In genomic region chr11:112227002-112227401, GRCh38 we compare ENCODE assay signal across 9 cellular contexts. TPM values are rescaled to one million over a fixed set of nuclear protein-coding genes. Genes with fewer than 3 reads are reported as not detected.
A peak's percentile ranks its signal among the peaks of the same experiment; 100 is the strongest.
DNase-seq lines count a peak whose midpoint lies in the region; ATAC-seq, FAIRE-seq and TF ChIP-seq lines count a peak whose summit lies in the region.
"Had no signal": no experiment of that assay in that cellular context is flagged by ENCODE, and none has a peak within 500 bp of the region (broad histone marks: within the 10 kb centered on the region; RNA-seq: fewer than 3 reads in every experiment).

No MANE protein-coding gene starts in this region.

- no peaks in the 10 kb centered on the region for H3K9me1 ChIP-seq in K562 (ENCODE audit: control insufficient read depth, insufficient read depth, low read length)

- no peak for TF ChIP-seq RAD21 in K562 (CRISPR knock-in tag; conservative IDR thresholded peaks at IDR 0.05 in 1 of 2, IDR thresholded peaks at IDR 0.05 in 1 of 2)

- ATAC-seq in CD8-positive, alpha-beta T cell, result no peak
- ATAC-seq in K562, result peak; percentile 37
- ATAC-seq in GM18511 (IDR thresholded peaks at IDR 0.05; ENCODE audit: unreplicated experiment), result no peak
- ATAC-seq in GM19455 (IDR thresholded peaks at IDR 0.05; ENCODE audit: unreplicated experiment), result no peak

- H4K20me1 ChIP-seq in K562 (replicated peaks; ENCODE audit: control insufficient read depth, insufficient read depth, low read length), result no peaks in the 10 kb centered on the region

- H3K4me1 Mint-ChIP-seq in CD8-positive, alpha-beta T cell (ENCODE audit: low read depth), result peaks cover 32% of the 10 kb centered on the region

- H3K27ac Mint-ChIP-seq in CD8-positive, alpha-beta T cell, result peak overlapping the region; percentile 99

- WGBS in K562 (ENCODE audit: insufficient coverage, low coverage, missing lambda C conversion rate), result 2% methylated on average over 11 of the region's 12 CpGs
- WGBS in testis, 2 donors, result 2% methylated on average over 12 of the region's 12 CpGs

- peak overlapping the region; percentile 99 for H2AFZ ChIP-seq in K562 (ENCODE audit: low read depth, low read length)

- no TSS peak for BruUV-seq in K562 (replicated peaks; lab: Mats Ljungman, UMichigan)

- no peak for FAIRE-seq in K562 (lab: Jason Lieb, UNC)

- peaks cover 10% of the 10 kb centered on the region for H3K36me3 ChIP-seq in CD8-positive, alpha-beta T cell (ENCODE audit: insufficient read depth, low read length)
- H3K36me3 ChIP-seq in K562 (ENCODE audit: control insufficient read depth, insufficient read depth, low read length) (peaks cover 34% of the 10 kb centered on the region), testis (ENCODE audit: low read depth, missing control alignments) (no peaks in the 10 kb centered on the region)

- TF ChIP-seq CTCF in CD8-positive, alpha-beta T cell (IDR thresholded peaks at IDR 0.05), result no peak
- TF ChIP-seq CTCF in K562 (IDR thresholded peaks at IDR 0.05 in 2 of 3, conservative IDR thresholded peaks at IDR 0.05 in 1 of 3; ENCODE audit: insufficient read depth in 2 of 3, low read depth in 1 of 3, low read length in 3 of 3) (0 out of 6 replicates have a peak, but pooled peaks of 1 of the 3 experiments have one; percentile 4), testis (IDR thresholded peaks at IDR 0.05) (no peak)

- intact Hi-C loops in CD8-positive, alpha-beta T cell (cut with DNase I, micrococcal nuclease), result loop anchor here (2.0 to 10.0 kb wide), 12 partner anchors 64 to 1650 kb away; partner anchors contain the start of genes TTC12 (in 2 of the 2), USP28 (in 2 of the 2), ALG9 (in 1 of the 2) and CFAP68 (in 1 of the 2)
- intact Hi-C loops in K562 (cut with micrococcal nuclease), result no loop called here
- intact Hi-C loops in testis (cut with DNase I; ENCODE audit: low total_unique reads), result no loop called here

- H3K27me3 Mint-ChIP-seq in CD8-positive, alpha-beta T cell (ENCODE audit: low read depth), result no peaks in the 10 kb centered on the region

- TF ChIP-seq EP300 in K562 (IDR thresholded peaks at IDR 0.05; ENCODE audit: low read length), result no peak

- H3K4me3 ChIP-seq in CD8-positive, alpha-beta T cell (ENCODE audit: low read depth, low read length), result peak overlapping the region; percentile 71
- H3K4me3 ChIP-seq in Jurkat, Clone E6-1 (ENCODE audit: low read length), result peak overlapping the region; percentile 73
- H3K4me3 ChIP-seq in K562 (peak overlapping the region; percentile 85), testis (peak overlapping the region; percentile 66 to 79)

- H3K27ac ChIP-seq in CD8-positive, alpha-beta T cell (ENCODE audit: low read depth, low read length), result peak overlapping the region; percentile 91
- H3K27ac ChIP-seq in K562 (ENCODE audit: extremely low read depth, low read depth, low read length) (peak overlapping the region; percentile 87), testis (peak overlapping the region; percentile 92 to 95)

- H3K36me3 Mint-ChIP-seq in CD8-positive, alpha-beta T cell, result peaks cover 40% of the 10 kb centered on the region

- H3K79me2 ChIP-seq in K562 (ENCODE audit: control insufficient read depth, insufficient read depth, low read length), result peaks cover 26% of the 10 kb centered on the region

- DNase-seq in CD8-positive, alpha-beta T cell, result no peak
- DNase-seq in Jurkat, Clone E6-1 (ENCODE audit: low read depth, low spot score), result no peak
- DNase-seq in K562 (ENCODE audit: extremely low read depth in 1 of 4, low spot score in 3 of 4), result peak; percentile 31 to 52 (median 43)
- DNase-seq in kidney tubule cell (ENCODE audit: low spot score), result peak; percentile 29
- no peak for DNase-seq in testis
- no peak for DNase-seq in NCI-H1417 (lab: John Stamatoyannopoulos, UW)

- H3K27me3 ChIP-seq in CD8-positive, alpha-beta T cell (ENCODE audit: insufficient read depth, low read length), result no peaks in the 10 kb centered on the region
- H3K27me3 ChIP-seq in K562 (ENCODE audit: control insufficient read depth in 2 of 2, insufficient read depth in 2 of 2, low read length in 2 of 2), result no peaks in the 10 kb centered on the region
- H3K27me3 ChIP-seq in testis, result no peaks in the 10 kb centered on the region

- no peaks in the 10 kb centered on the region for H3K9me3 Mint-ChIP-seq in CD8-positive, alpha-beta T cell

- POLR2A ChIA-PET in CD8-positive, alpha-beta T cell (lab: Charles Lee), result interaction anchor here (0.7 to 2.0 kb wide), 4 partner anchors 11 to 687 kb away, joined by 3 to 11 read pairs (median 4); no protein-coding TSS in a partner anchor
- POLR2A ChIA-PET in K562 (lab: Yijun Ruan, JAX), result interaction anchor here (0.6 to 1.1 kb wide), 4 partner anchors 10 to 63 kb away, joined by 3 to 4 read pairs (median 3); no protein-coding TSS in a partner anchor

- TF ChIP-seq POLR2A in K562 (conservative IDR thresholded peaks at IDR 0.05), result no peak
- TF ChIP-seq POLR2A in testis (IDR thresholded peaks at IDR 0.05), result no peak

- in situ Hi-C loops in K562 (cut with MboI), result loop anchor here (10.0 kb wide), 2 partner anchors 328 to 622 kb away; partner anchors contain the start of gene SIK2

- CTCF ChIA-PET in CD8-positive, alpha-beta T cell (lab: Charles Lee), result interaction anchor here (0.8 to 22.6 kb wide), 2 partner anchors 12 to 53 kb away, joined by 3 to 481 read pairs; no protein-coding TSS in a partner anchor
- CTCF ChIA-PET in K562 (lab: Yijun Ruan, JAX; ENCODE audit: low intra/inter-chr PET ratio), result interaction anchor here (1.5 kb wide), 1 partner anchor 52 kb away, joined by 3 read pairs; no protein-coding TSS in a partner anchor

- peaks cover 10% of the 10 kb centered on the region for H3K4me1 ChIP-seq in CD8-positive, alpha-beta T cell (ENCODE audit: insufficient read depth, low read length)
- peaks cover 5 to 8% of the 10 kb centered on the region in 2 experiments; a peak in 3 of 5 replicates for H3K4me1 ChIP-seq in K562 (replicated peaks in 1 of 2; ENCODE audit: control insufficient read depth in 2 of 2, insufficient read depth in 2 of 2, low read length in 2 of 2)
- peaks cover 7% of the 10 kb centered on the region for H3K4me1 ChIP-seq in testis

- peak overlapping the region; percentile 88 to 94 for H3K9ac ChIP-seq in K562 (ENCODE audit: insufficient read depth in 1 of 2, low read depth in 2 of 2, low read length in 2 of 2)

- H3K9me3 ChIP-seq in CD8-positive, alpha-beta T cell (ENCODE audit: low read length), result no peaks in the 10 kb centered on the region
- no peaks in the 10 kb centered on the region for H3K9me3 ChIP-seq in K562 (replicated peaks; ENCODE audit: control insufficient read depth, insufficient read depth, low read depth, low read length)
- no peaks in the 10 kb centered on the region for H3K9me3 ChIP-seq in testis

- H3K4me3 Mint-ChIP-seq in CD8-positive, alpha-beta T cell, result peak overlapping the region; percentile 95

- peak overlapping the region; percentile 91 for H3K4me2 ChIP-seq in K562 (ENCODE audit: insufficient read depth, low read length)

RNA-seq across cellular contexts. Expression of gene PTS, which starts 0.8 kb away (rescaled TPM):
- total RNA-seq in CD8-positive, alpha-beta T cell, result 10 to 100 TPM; 83.5 to 87.9 TPM
- polyA plus RNA-seq in Jurkat, Clone E6-1 (2012; ENCODE audit: insufficient read depth, insufficient read length), result 39.7 TPM
- 29.6 and 90.6 TPM in 2 replicates for total RNA-seq in K562 (2011; cell fraction: chromatin; rRNA removed; ENCODE audit: low replicate concordance)
- total RNA-seq in K562 (2011; cell fraction: nucleolus; rRNA removed), result 18.8 and 24.5 TPM in 2 replicates
- total RNA-seq in K562 (2011; cell fraction: nucleoplasm; rRNA removed), result 44.4 and 73.2 TPM in 2 replicates
- total RNA-seq in K562 (2014; rRNA removed) (36.5 and 41.1 TPM in 2 replicates), K562 (2014; rRNA removed; fragmentation: Illumina TruSeq; extraction: Trizol) (40.3 and 43.0 TPM in 2 replicates), K562 (2015; rRNA removed; fragmentation: Illumina TruSeq; extraction: Trizol) (28.8 and 31.6 TPM in 2 replicates), K562 (2021) (31.9 and 38.2 TPM in 2 replicates), testis (10 to 100 TPM; 30.1 to 33.9 TPM)
- polyA plus RNA-seq in K562 (2011; rRNA removed) (30.3 and 42.1 TPM in 2 replicates), K562 (2014; fragmentation: Illumina TruSeq; extraction: Trizol) (27.1 and 29.8 TPM in 2 replicates), K562 (2014; fragmentation: Nextera tagmentation; extraction: Ambion mirVana) (10 to 100 TPM; 70.4 to 72.7 TPM), K562 (2014; rRNA removed) (51.9 and 58.9 TPM in 2 replicates), testis (ENCODE audit: insufficient read depth, low read depth, low replicate concordance) (28.0 TPM)
- 11.6 and 22.2 TPM in 2 replicates for polyA plus RNA-seq in K562 (2011; cell fraction: cytosol; rRNA removed)
- 27.5 and 32.6 TPM in 2 replicates for polyA plus RNA-seq in K562 (2011; cell fraction: nucleus; rRNA removed)
- 18.6 and 33.9 TPM in 2 replicates for polyA plus RNA-seq in K562 (2012)
- 19.8 and 26.8 TPM in 2 replicates for polyA minus RNA-seq in K562 (2011; rRNA and poly(A)+ RNA removed)
- polyA minus RNA-seq in K562 (2011; cell fraction: cytosol; rRNA and poly(A)+ RNA removed), result 6.4 and 9.6 TPM in 2 replicates
- polyA minus RNA-seq in K562 (2011; cell fraction: nucleus; rRNA and poly(A)+ RNA removed), result 14.0 and 19.3 TPM in 2 replicates

RNA-seq across cellular contexts. Expression of gene PLET1, which starts 33.7 kb away (rescaled TPM):
- not detected for total RNA-seq in CD8-positive, alpha-beta T cell
- not detected for polyA plus RNA-seq in Jurkat, Clone E6-1 (2012; ENCODE audit: insufficient read depth, insufficient read length)
- not detected in 2 replicates for total RNA-seq in K562 (2011; cell fraction: chromatin; rRNA removed; ENCODE audit: low replicate concordance)
- total RNA-seq in K562 (2011; cell fraction: nucleolus; rRNA removed), result not detected in 2 replicates
- not detected in 2 replicates for total RNA-seq in K562 (2011; cell fraction: nucleoplasm; rRNA removed)
- total RNA-seq in K562 (2014; rRNA removed) (not detected in 2 replicates), K562 (2014; rRNA removed; fragmentation: Illumina TruSeq; extraction: Trizol) (not detected in 2 replicates), K562 (2015; rRNA removed; fragmentation: Illumina TruSeq; extraction: Trizol) (not detected in 2 replicates), K562 (2021) (not detected in 2 replicates), testis (not detected)
- polyA plus RNA-seq in K562 (2011; rRNA removed) (not detected in 2 replicates), K562 (2014; fragmentation: Illumina TruSeq; extraction: Trizol) (not detected in 2 replicates), K562 (2014; fragmentation: Nextera tagmentation; extraction: Ambion mirVana) (not detected), K562 (2014; rRNA removed) (not detected in 2 replicates), testis (ENCODE audit: insufficient read depth, low read depth, low replicate concordance) (not detected)
- not detected in 2 replicates for polyA plus RNA-seq in K562 (2011; cell fraction: cytosol; rRNA removed)
- polyA plus RNA-seq in K562 (2011; cell fraction: nucleus; rRNA removed), result not detected in 2 replicates
- polyA plus RNA-seq in K562 (2012), result not detected in 2 replicates
- not detected in 2 replicates for polyA minus RNA-seq in K562 (2011; rRNA and poly(A)+ RNA removed)
- polyA minus RNA-seq in K562 (2011; cell fraction: cytosol; rRNA and poly(A)+ RNA removed), result not detected in 2 replicates
- polyA minus RNA-seq in K562 (2011; cell fraction: nucleus; rRNA and poly(A)+ RNA removed), result not detected in 2 replicates
- total RNA-seq: subcutaneous adipose tissue had no signal

RNA-seq across cellular contexts. Expression of gene BCO2, which starts 51.7 kb away (rescaled TPM):
- total RNA-seq in CD8-positive, alpha-beta T cell, result under 1 TPM; 0.42 to 0.46 TPM
- polyA plus RNA-seq in Jurkat, Clone E6-1 (2012; ENCODE audit: insufficient read depth, insufficient read length), result 3.0 TPM
- total RNA-seq in K562 (2011; cell fraction: chromatin; rRNA removed; ENCODE audit: low replicate concordance), result 0.83 and 5.0 TPM in 2 replicates
- total RNA-seq in K562 (2011; cell fraction: nucleolus; rRNA removed), result 0.17 and 1.4 TPM in 2 replicates
- total RNA-seq in K562 (2011; cell fraction: nucleoplasm; rRNA removed), result 1.4 and 3.3 TPM in 2 replicates
- total RNA-seq in K562 (2014; rRNA removed), result 0.69 TPM in 1 of 2 replicates, not detected in the other
- 0.54 and 1.0 TPM in 2 replicates for total RNA-seq in K562 (2014; rRNA removed; fragmentation: Illumina TruSeq; extraction: Trizol)
- total RNA-seq in K562 (2015; rRNA removed; fragmentation: Illumina TruSeq; extraction: Trizol), result 0.91 and 1.4 TPM in 2 replicates
- 0.42 and 0.60 TPM in 2 replicates for total RNA-seq in K562 (2021)
- polyA plus RNA-seq in K562 (2011; rRNA removed), result 0.52 and 0.58 TPM in 2 replicates
- polyA plus RNA-seq in K562 (2011; cell fraction: cytosol; rRNA removed), result 0.09 and 0.15 TPM in 2 replicates
- 0.82 and 2.4 TPM in 2 replicates for polyA plus RNA-seq in K562 (2011; cell fraction: nucleus; rRNA removed)
- polyA plus RNA-seq in K562 (2012), result 0.18 and 1.1 TPM in 2 replicates
- 0.31 and 0.61 TPM in 2 replicates for polyA plus RNA-seq in K562 (2014; fragmentation: Illumina TruSeq; extraction: Trizol)
- polyA plus RNA-seq in K562 (2014; fragmentation: Nextera tagmentation; extraction: Ambion mirVana), result under 1 TPM; 0.21 to 0.24 TPM
- polyA plus RNA-seq in K562 (2014; rRNA removed), result 0.64 and 0.90 TPM in 2 replicates
- polyA minus RNA-seq in K562 (2011; rRNA and poly(A)+ RNA removed), result 0.35 and 2.0 TPM in 2 replicates
- not detected in 2 replicates for polyA minus RNA-seq in K562 (2011; cell fraction: cytosol; rRNA and poly(A)+ RNA removed)
- polyA minus RNA-seq in K562 (2011; cell fraction: nucleus; rRNA and poly(A)+ RNA removed), result 0.40 and 1.3 TPM in 2 replicates
- total RNA-seq in testis, result 10 to 100 TPM; 10.4 to 11.0 TPM
- polyA plus RNA-seq in testis (ENCODE audit: insufficient read depth, low read depth, low replicate concordance), result 10.2 TPM

RNA-seq across cellular contexts. Expression of gene TEX12, which starts 59.8 kb away (rescaled TPM):
- not detected for total RNA-seq in CD8-positive, alpha-beta T cell
- not detected for polyA plus RNA-seq in Jurkat, Clone E6-1 (2012; ENCODE audit: insufficient read depth, insufficient read length)
- 0.39 and 0.44 TPM in 2 replicates for total RNA-seq in K562 (2011; cell fraction: chromatin; rRNA removed; ENCODE audit: low replicate concordance)
- total RNA-seq in K562 (2011; cell fraction: nucleolus; rRNA removed), result 0.53 TPM in 1 of 2 replicates, not detected in the other
- total RNA-seq in K562 (2011; cell fraction: nucleoplasm; rRNA removed), result 0.37 TPM in 1 of 2 replicates, not detected in the other
- total RNA-seq in K562 (2014; rRNA removed) (0.65 TPM in 1 of 2 replicates, not detected in the other), K562 (2014; rRNA removed; fragmentation: Illumina TruSeq; extraction: Trizol) (0.73 and 1.0 TPM in 2 replicates), K562 (2015; rRNA removed; fragmentation: Illumina TruSeq; extraction: Trizol) (0.45 and 0.91 TPM in 2 replicates), K562 (2021) (0.31 and 0.62 TPM in 2 replicates), testis (10 to 100 TPM in 1 of 2 donors, 1 to 10 TPM in 1; 6.3 to 11.6 TPM)
- polyA plus RNA-seq in K562 (2011; rRNA removed) (0.10 and 0.28 TPM in 2 replicates), K562 (2014; fragmentation: Illumina TruSeq; extraction: Trizol) (0.39 and 0.61 TPM in 2 replicates), K562 (2014; fragmentation: Nextera tagmentation; extraction: Ambion mirVana) (1 to 10 TPM; 1.4 to 2.3 TPM), K562 (2014; rRNA removed) (0.20 and 0.28 TPM in 2 replicates), testis (ENCODE audit: insufficient read depth, low read depth, low replicate concordance) (21.8 TPM)
- not detected in 2 replicates for polyA plus RNA-seq in K562 (2011; cell fraction: cytosol; rRNA removed)
- not detected in 2 replicates for polyA plus RNA-seq in K562 (2011; cell fraction: nucleus; rRNA removed)
- polyA plus RNA-seq in K562 (2012), result 0.17 TPM in 1 of 2 replicates, not detected in the other
- polyA minus RNA-seq in K562 (2011; rRNA and poly(A)+ RNA removed), result not detected in 2 replicates
- not detected in 2 replicates for polyA minus RNA-seq in K562 (2011; cell fraction: cytosol; rRNA and poly(A)+ RNA removed)
- polyA minus RNA-seq in K562 (2011; cell fraction: nucleus; rRNA and poly(A)+ RNA removed), result not detected in 2 replicates

Comparison
In these comparisons a context has a peak if more than half of its experiments do, and no peak if none do; other contexts are left out.
1. DNase-seq: peak in K562 (4 of 4) and kidney tubule cell (single experiment); none in CD8-positive, alpha-beta T cell (0 of 7), Jurkat, Clone E6-1 (single experiment), testis (single experiment) and NCI-H1417 (0 of 3).
2. intact Hi-C loops: an anchor here in CD8-positive, alpha-beta T cell (2.0 to 10.0 kb wide); none called in K562 and testis.
3. Peak in every context shown above with its lines, with median percentiles within 50 percentile points of each other: H3K27ac ChIP-seq and H3K4me3 ChIP-seq.